21 cellular contexts compared by ENCODE assay signal in the genomic region with DNA sequence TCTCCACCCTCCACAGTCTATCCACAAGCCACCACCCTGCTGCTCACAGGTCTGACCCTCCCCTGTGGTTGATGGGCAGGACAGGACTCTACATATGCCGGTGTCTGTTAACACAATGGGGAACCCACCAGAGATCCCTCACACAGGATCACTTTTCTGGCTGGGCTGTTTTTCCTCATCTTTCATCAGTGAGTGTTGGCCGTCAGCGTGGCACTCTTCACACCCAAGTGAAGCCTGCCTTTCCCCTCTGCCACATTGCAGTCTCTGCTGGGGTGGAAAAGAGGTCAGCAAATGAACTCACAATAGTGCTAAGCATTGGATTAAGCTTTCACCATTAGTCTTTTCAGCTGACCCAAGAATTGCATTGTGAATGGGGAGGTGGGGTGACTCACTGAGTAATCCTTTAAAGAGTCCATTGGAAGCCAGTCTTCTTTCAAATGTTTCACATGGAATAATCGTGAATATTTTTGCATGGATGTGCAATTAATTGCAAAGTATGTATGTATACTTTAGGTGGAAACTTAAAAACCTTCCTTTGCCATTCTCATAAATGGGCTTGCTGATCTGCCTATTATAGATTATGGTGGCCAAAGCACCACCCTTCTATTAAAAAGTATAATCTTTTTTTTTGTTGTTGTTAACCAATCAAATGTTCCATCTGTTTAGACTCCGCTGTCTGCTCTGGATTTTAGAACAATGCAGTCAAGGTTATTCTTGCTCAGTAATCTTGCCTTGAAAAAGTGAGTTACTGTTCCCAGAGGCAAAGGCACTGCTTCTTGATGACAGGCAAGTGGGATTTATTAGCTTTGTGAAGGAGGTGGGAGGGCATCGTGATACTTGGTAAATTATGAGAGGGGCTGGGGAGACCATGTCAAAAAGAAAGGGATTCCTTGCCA.
A peak's percentile ranks its signal among the peaks of the same experiment; 100 is the strongest.
DNase-seq lines count a peak whose midpoint lies in the region; ATAC-seq and TF ChIP-seq lines count a peak whose summit lies in the region.
"Had no signal": no experiment of that assay in that cellular context is flagged by ENCODE, and none has a peak within 500 bp of the region (broad histone marks: within the 10 kb centered on the region; RNA-seq: fewer than 3 reads in every experiment).

No MANE protein-coding gene starts in this region.

- H3K4me1 ChIP-seq in HUES48 (ENCODE audit: control insufficient read depth, insufficient read depth, low read length): peaks cover 28% of the 10 kb centered on the region

- H3K27me3 ChIP-seq in HUES48 (ENCODE audit: control insufficient read depth, insufficient read depth, low read length): no peaks in the 10 kb centered on the region
- H3K27me3 ChIP-seq: foreskin keratinocyte, hepatocyte had no signal

- DNase-seq in amniotic epithelial cell (ENCODE audit: low read depth) (peak; percentile 89), fibroblast of the aortic adventitia (ENCODE audit: low read depth) (peak; percentile 43), retinal pigment epithelial cell (ENCODE audit: low read depth) (peak; percentile 98), AG08396 (ENCODE audit: low spot score) (no peak)
- DNase-seq: activated CD4-positive, alpha-beta T cell treated with anti-CD3 and anti-CD28 coated beads, Interleukin-2, amount 10 ng/mL, durations not matched to agents 7 days and 5 days; activated naive CD8-positive, alpha-beta T cell treated with anti-CD3 and anti-CD28 coated beads for 36 hours; CD4-positive, alpha-beta memory T cell; DMS153; foreskin keratinocyte; GDM1; Karpas-422; NCI-H1092; NCI-H2029 treated with DMSO at 0.1 percent for 48 hours; PC-3; SHP77; stimulated activated naive B cell treated with anti-CD40 and anti-IgM and Interleukin-4, amounts not matched to agents 10 μg/mL and 1 μg/mL and 100 μg/mL, for 72 hours had no signal

- peak overlapping the region; percentile 58 for H3K27ac ChIP-seq in HUES48 (ENCODE audit: low read depth, low read length)
- H3K27ac ChIP-seq: foreskin keratinocyte, hepatocyte had no signal

- ATAC-seq in HG03095 (IDR thresholded peaks at IDR 0.05; ENCODE audit: unreplicated experiment): no peak
- no peak for ATAC-seq in GM18505 (IDR thresholded peaks at IDR 0.05; ENCODE audit: unreplicated experiment)
- ATAC-seq: foreskin keratinocyte; PC-3; stimulated activated naive B cell treated with anti-CD40 and anti-IgM and Interleukin-4, amounts not matched to agents 10 μg/mL and 1 μg/mL and 100 μg/mL, for 72 hours had no signal

- no peaks in the 10 kb centered on the region for H3K9me3 ChIP-seq in HUES48 (ENCODE audit: control insufficient read depth, insufficient read depth, low read length)

- TF ChIP-seq CTCF in fibroblast of the aortic adventitia (IDR thresholded peaks at IDR 0.05; ENCODE audit: insufficient read depth, low read length) (no peak), retinal pigment epithelial cell (conservative IDR thresholded peaks at IDR 0.05; ENCODE audit: low read depth, low read length) (no peak)

- no peaks in the 10 kb centered on the region for H3K36me3 ChIP-seq in HUES48 (ENCODE audit: control insufficient read depth, insufficient read depth, low read length)

- no peak overlapping the region for H3K4me3 ChIP-seq in HUES48 (ENCODE audit: low read depth, low read length)
- H3K4me3 ChIP-seq in fibroblast of the aortic adventitia (ENCODE audit: low read depth, low read length): no peak overlapping the region
- no peak overlapping the region for H3K4me3 ChIP-seq in retinal pigment epithelial cell (ENCODE audit: low read length)
- H3K4me3 ChIP-seq: hepatocyte, smooth muscle cell had no signal

- no peak for TF ChIP-seq POLR2A in GM18505 (IDR thresholded peaks at IDR 0.05; ENCODE audit: borderline replicate concordance, extremely low read depth, insufficient read depth, insufficient read length)

- no peak overlapping the region for H3K9ac ChIP-seq in HUES48 (ENCODE audit: low read depth, low read length)
